In the genomic region with DNA sequence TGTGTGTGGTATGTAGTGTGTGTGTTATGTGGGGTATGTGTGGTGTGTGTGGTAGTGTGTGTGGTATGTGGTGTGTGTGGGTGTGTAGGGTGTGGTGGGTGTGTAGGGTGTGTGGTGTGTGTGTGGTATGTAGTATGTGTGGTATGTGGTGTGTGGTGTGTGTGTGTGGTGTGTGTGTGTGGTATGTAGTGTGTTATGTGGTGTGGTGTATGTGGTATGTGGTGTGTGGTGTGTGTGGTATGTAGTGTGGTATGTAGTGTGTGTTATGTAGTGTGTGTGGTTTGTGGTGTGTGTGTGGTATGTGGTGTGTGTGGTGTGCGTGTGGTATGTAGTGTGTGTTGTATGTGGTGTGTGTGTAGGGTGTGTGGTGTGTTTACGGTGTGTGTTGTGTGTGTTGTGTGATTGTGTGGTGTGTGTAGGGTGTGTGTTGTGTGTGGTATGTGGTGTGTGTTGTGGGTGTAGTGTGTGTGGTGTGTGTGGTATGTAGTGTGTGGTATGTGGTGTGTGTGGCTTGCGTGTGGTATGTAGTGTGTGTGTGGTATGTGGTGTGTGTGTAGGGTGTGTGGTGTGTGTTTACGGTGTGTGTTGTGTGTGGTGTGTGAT, we compare ENCODE assay signal across 1 cellular context.
TF ChIP-seq lines count a peak whose summit lies in the region.

No MANE protein-coding gene starts in this region.

TF ChIP-seq in HCT116, 20 proteins besides CTCF, POLR2A, EP300 and RAD21:
- TF ChIP-seq YY1 (IDR thresholded peaks at IDR 0.05; ENCODE audit: extremely low read depth, insufficient replicate concordance, low read depth, low read length) (no peak), JUND (IDR thresholded peaks at IDR 0.05) (no peak), TCF7L2 (IDR thresholded peaks at IDR 0.05; ENCODE audit: borderline replicate concordance, extremely low read depth, insufficient read depth, insufficient read length) (no peak), CEBPB (IDR thresholded peaks at IDR 0.05; ENCODE audit: low read depth) (no peak), MAX (IDR thresholded peaks at IDR 0.05) (no peak), ELF1 (IDR thresholded peaks at IDR 0.05; ENCODE audit: borderline replicate concordance, low read depth) (no peak), POLR2AphosphoS5 (IDR thresholded peaks at IDR 0.05; ENCODE audit: low read depth, low read length) (no peak), FOSL1 (IDR thresholded peaks at IDR 0.05; ENCODE audit: low read depth) (no peak), EZH2 (IDR thresholded peaks at IDR 0.05) (no peak), SRF (IDR thresholded peaks at IDR 0.05; ENCODE audit: low read depth) (no peak), SP1 (IDR thresholded peaks at IDR 0.05; ENCODE audit: low read depth) (no peak), REST (IDR thresholded peaks at IDR 0.05; ENCODE audit: low read depth) (no peak), ATF3 (IDR thresholded peaks at IDR 0.05) (no peak), EGR1 (IDR thresholded peaks at IDR 0.05; ENCODE audit: low read depth) (no peak)
